14 cellular contexts compared by ENCODE assay signal in the genomic region with DNA sequence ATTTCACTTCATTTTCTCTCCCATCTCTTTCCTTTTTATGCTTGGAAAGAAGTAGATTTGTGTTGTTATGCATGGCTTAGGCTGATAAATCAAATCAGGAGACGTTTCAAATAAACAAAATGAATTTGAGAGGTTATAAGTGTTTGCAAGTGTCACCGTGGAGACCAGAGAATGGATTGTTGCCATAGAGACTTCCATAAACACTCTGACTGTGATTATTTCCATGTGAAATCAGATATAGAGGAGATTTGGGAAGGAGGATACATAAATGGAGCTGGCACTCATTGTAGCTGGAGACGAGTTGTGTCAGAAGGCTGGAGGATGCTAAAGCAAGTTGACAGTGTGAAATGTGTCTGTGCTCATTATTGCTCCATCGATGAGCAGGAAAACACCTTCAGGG.
A peak's percentile ranks its signal among the peaks of the same experiment; 100 is the strongest.
DNase-seq lines count a peak whose midpoint lies in the region; ATAC-seq and TF ChIP-seq lines count a peak whose summit lies in the region.
"Had no signal": no experiment of that assay in that cellular context is flagged by ENCODE, and none has a peak within 500 bp of the region (broad histone marks: within the 10 kb centered on the region; RNA-seq: fewer than 3 reads in every experiment).

No MANE protein-coding gene starts in this region.

- no peaks in the 10 kb centered on the region for H3K4me1 ChIP-seq in mesenchymal stem cell (ENCODE audit: control insufficient read depth, insufficient read depth, low read depth, low read length)
- H3K4me1 ChIP-seq: right lobe of liver had no signal

- POLR2A ChIA-PET in RWPE1 (lab: Yijun Ruan, JAX; ENCODE audit: low non-redundant PET) = no interaction called here

- no peak overlapping the region for H4K8ac ChIP-seq in mesenchymal stem cell (ENCODE audit: low read length)

- WGBS in mesenchymal stem cell = 54% methylated on average over 4 of the region's 4 CpGs

- H3K9me3 ChIP-seq in mesenchymal stem cell (ENCODE audit: control insufficient read depth, low read length) = no peaks in the 10 kb centered on the region
- H3K9me3 ChIP-seq: right lobe of liver had no signal

- no peak overlapping the region for H2BK12ac ChIP-seq in mesenchymal stem cell (ENCODE audit: low read length in 2 of 2)

- H3K4ac ChIP-seq in mesenchymal stem cell (ENCODE audit: low read depth in 1 of 2, low read length in 2 of 2) = no peak overlapping the region

- no peak overlapping the region for H3K14ac ChIP-seq in mesenchymal stem cell (ENCODE audit: low read length in 2 of 2)

- H2BK15ac ChIP-seq in mesenchymal stem cell (ENCODE audit: low read depth, poor library complexity, severe bottlenecking) = no peak overlapping the region

- peak overlapping the region; percentile 84 for H3K9ac ChIP-seq in mesenchymal stem cell (ENCODE audit: low read length)

- H3K36me3 ChIP-seq in mesenchymal stem cell (ENCODE audit: control insufficient read depth in 1 of 2, insufficient read depth in 2 of 2, low read depth in 1 of 2, low read length in 2 of 2) = no peaks in the 10 kb centered on the region
- H3K36me3 ChIP-seq: right lobe of liver had no signal

- H3K23ac ChIP-seq in mesenchymal stem cell (ENCODE audit: low read length in 2 of 2) = no peak overlapping the region

- TF ChIP-seq CTCF in RWPE1 (conservative IDR thresholded peaks at IDR 0.05; ENCODE audit: low read depth) = no peak

- H3K27ac ChIP-seq in mesenchymal stem cell (ENCODE audit: low read length, poor library complexity, severe bottlenecking) (no peak overlapping the region), RWPE1 (no peak overlapping the region)
- H3K27ac ChIP-seq: right lobe of liver had no signal

- peak overlapping the region in 1 of 2 experiments; percentile 60 for H3K4me3 ChIP-seq in mesenchymal stem cell (ENCODE audit: insufficient read depth in 1 of 2, low read depth in 1 of 2, low read length in 2 of 2)
- H3K4me3 ChIP-seq: right lobe of liver had no signal

- no peak overlapping the region for H3K18ac ChIP-seq in mesenchymal stem cell (ENCODE audit: low read depth in 1 of 2, low read length in 2 of 2)

- DNase-seq in DMS153 (lab: John Stamatoyannopoulos, UW) (peak; percentile 46), NCI-H1417 (lab: John Stamatoyannopoulos, UW) (peak; percentile 7 to 80 (median 77)), astrocyte of the hippocampus (ENCODE audit: low read depth, low spot score) (peak; percentile 5), mesenchymal stem cell (peak; percentile 93), RWPE1 (ENCODE audit: low spot score) (no peak), kidney glomerular epithelial cell (lab: John Stamatoyannopoulos, UW) (no peak), globus pallidus (ENCODE audit: low spot score) (no peak)
- DNase-seq: activated CD8-positive, alpha-beta memory T cell treated with anti-CD3 and anti-CD28 coated beads for 24 hours; activated naive CD4-positive, alpha-beta T cell treated with anti-CD3 and anti-CD28 coated beads, Interleukin-2, amount 50 U/mL, for 16 hours; CD4-positive, CD25-positive, alpha-beta regulatory T cell; naive thymus-derived CD4-positive, alpha-beta T cell; NCI-H1694 treated with DMSO at 0.1 percent for 48 hours; right lobe of liver had no signal

- no peak overlapping the region for H2AFZ ChIP-seq in mesenchymal stem cell (ENCODE audit: low read depth, low read length)

- CTCF ChIA-PET in RWPE1 (lab: Yijun Ruan, JAX) = no interaction called here

- no peak overlapping the region for H2BK5ac ChIP-seq in mesenchymal stem cell (ENCODE audit: low read depth, low read length, poor library complexity, severe bottlenecking)

- no peak overlapping the region for H2BK120ac ChIP-seq in mesenchymal stem cell (ENCODE audit: low read depth, low read length)

- no peak for ATAC-seq in GM19397 (IDR thresholded peaks at IDR 0.05; ENCODE audit: unreplicated experiment)
- ATAC-seq: naive thymus-derived CD4-positive, alpha-beta T cell; right lobe of liver had no signal

- H3K27me3 ChIP-seq in mesenchymal stem cell (ENCODE audit: control insufficient read depth in 1 of 2, insufficient read depth in 1 of 2, low read length in 2 of 2) = peaks cover 3 to 4% of the 10 kb centered on the region in 2 experiments
- H3K27me3 ChIP-seq: right lobe of liver had no signal

- no peak overlapping the region for H4K91ac ChIP-seq in mesenchymal stem cell (ENCODE audit: low read length)

- no peaks in the 10 kb centered on the region for H3K79me1 ChIP-seq in mesenchymal stem cell (replicated peaks; ENCODE audit: low read length, poor library complexity, severe bottlenecking)

- no peak overlapping the region for H2AK5ac ChIP-seq in mesenchymal stem cell (ENCODE audit: low read length, severe bottlenecking)

- H3K4me2 ChIP-seq in mesenchymal stem cell (ENCODE audit: low read length, poor library complexity, severe bottlenecking) = no peak overlapping the region

Comparison
In these comparisons a context has a peak if more than half of its experiments do, and no peak if none do; other contexts are left out.
1. DNase-seq: peak in DMS153 (single experiment), NCI-H1417 (3 of 3), astrocyte of the hippocampus (single experiment) and mesenchymal stem cell (single experiment); none in RWPE1 (single experiment), kidney glomerular epithelial cell (single experiment) and globus pallidus (single experiment).